In genomic region chr17:57305918-57306317, GRCh38 we compare ENCODE assay signal across 26 cellular contexts. TPM values are rescaled to one million over a fixed set of nuclear protein-coding genes. Genes with fewer than 3 reads are reported as not detected.
DNase-seq lines count a peak whose midpoint lies in the region; ATAC-seq, FAIRE-seq and TF ChIP-seq lines count a peak whose summit lies in the region.
"Had no signal": no experiment of that assay in that cellular context is flagged by ENCODE, and none has a peak within 500 bp of the region (broad histone marks: within the 10 kb centered on the region; RNA-seq: fewer than 3 reads in every experiment).

No MANE protein-coding gene starts in this region.

- POLR2A ChIA-PET in A549 (lab: Yijun Ruan, JAX), result no interaction called here

- no peak for DNase-seq in A549 (ENCODE audit: low read depth in 1 of 2, low spot score in 1 of 2)
- DNase-seq in ELR (ENCODE audit: low read depth), result peak; percentile 58
- DNase-seq in T1000 (lab: John Stamatoyannopoulos, UW), result peak; percentile 75
- DNase-seq in iris pigment epithelial cell (ENCODE audit: low read depth), result peak; percentile 25
- no peak for DNase-seq in UCSD-AML1 (lab: John Stamatoyannopoulos, UW; ENCODE audit: unreplicated experiment)
- no peak for DNase-seq in stimulated activated CD4-positive, alpha-beta T cell treated with anti-CD3 and anti-CD28 coated beads, Interleukin-15, amount 100 ng/mL, for 24 hours
- DNase-seq in erythroblast (lab: John Stamatoyannopoulos, UW), result no peak
- DNase-seq: activated CD4-positive, alpha-beta T cell treated with anti-CD3 and anti-CD28 coated beads for 36 hours; activated CD8-positive, alpha-beta memory T cell treated with anti-CD3 and anti-CD28 coated beads for 24 hours; activated naive CD4-positive, alpha-beta T cell; activated T-cell treated with anti-CD3 and anti-CD28 coated beads, Interleukin-2, amount 50 U/mL, for 1 hour; body of pancreas; DMS79; islet precursor cell; left ventricle myocardium superior; naive thymus-derived CD8-positive, alpha-beta T cell; NCI-H1417; NCI-H2081 treated with DMSO at 0.1 percent for 48 hours; NCI-H446 treated with DMSO at 0.1 percent for 48 hours; stimulated activated CD4-positive, alpha-beta T cell treated with anti-CD3 and anti-CD28 coated beads, Interleukin-2, amount 100 ng/mL, for 24 hours; T-helper 2 cell; transverse colon had no signal

- ATAC-seq in A549 (peak; percentile 37 to 69; a peak in 4 of 6 replicates), GM21515 (IDR thresholded peaks at IDR 0.05; ENCODE audit: unreplicated experiment) (no peak)
- ATAC-seq: activated CD4-positive, alpha-beta T cell treated with anti-CD3 and anti-CD28 coated beads for 36 hours; body of pancreas; left ventricle myocardium superior; naive thymus-derived CD8-positive, alpha-beta T cell; SK-N-SH treated with all-trans-retinoic acid at 6 μM for 48 hours had no signal

- WGBS in A549 (ENCODE audit: missing lambda C conversion rate), result 56% methylated on average over 2 of the region's 2 CpGs

- TF ChIP-seq EP300 in A549 (IDR thresholded peaks at IDR 0.05), result no peak

- TF ChIP-seq POLR2A in A549 (IDR thresholded peaks at IDR 0.05; ENCODE audit: low read length) (no peak), erythroblast (IDR thresholded peaks at IDR 0.05; ENCODE audit: low read length) (no peak)

- H3K4me3 ChIP-seq in A549, result no peak overlapping the region
- H3K4me3 ChIP-seq: body of pancreas, skin epidermis, transverse colon had no signal

- H3K4me1 ChIP-seq in A549, result peaks cover 26% of the 10 kb centered on the region
- H3K4me1 ChIP-seq: body of pancreas had no signal

- no peak overlapping the region for H3K4me2 ChIP-seq in A549

- TF ChIP-seq CTCF in A549 (IDR thresholded peaks at IDR 0.05), result no peak

- no peak for TF ChIP-seq RAD21 in A549 (conservative IDR thresholded peaks at IDR 0.05 in 1 of 2, IDR thresholded peaks at IDR 0.05 in 1 of 2)

- peak overlapping the region in 1 of 2 experiments; percentile 27; a peak in 2 of 6 replicates for H3K27ac ChIP-seq in A549
- H3K27ac ChIP-seq: body of pancreas, skin epidermis, transverse colon had no signal

- H3K9me3 ChIP-seq in A549, result no peaks in the 10 kb centered on the region
- H3K9me3 ChIP-seq: body of pancreas, transverse colon had no signal

- no peak for FAIRE-seq in A549 (lab: Jason Lieb, UNC)
- FAIRE-seq: A204.1 had no signal

- CTCF ChIA-PET in A549 (lab: Yijun Ruan, JAX), result interaction anchor here (1.9 kb wide), 1 partner anchor 62 kb away, joined by 8 read pairs; no protein-coding TSS in a partner anchor

TF ChIP-seq in A549, 52 proteins besides CTCF, POLR2A, EP300 and RAD21:
- TF ChIP-seq POLR2AphosphoS2 (conservative IDR thresholded peaks at IDR 0.05; ENCODE audit: low read length) (no peak), CBX8 (IDR thresholded peaks at IDR 0.05) (no peak), RFX5 (IDR thresholded peaks at IDR 0.05) (no peak), KDM1A (IDR thresholded peaks at IDR 0.05; ENCODE audit: low read depth) (no peak)

RNA-seq across cellular contexts. Expression of gene MSI2, which starts 49.6 kb away (rescaled TPM):
- polyA plus RNA-seq in A549 (2011; rRNA removed) (44.4 and 47.5 TPM in 2 replicates), A549 (2017; fragmentation: RNase III; extraction: RNeasy Plus Mini Kit Qiagen cat#74134 plus additional on column Dnase treatment) (40.9 to 45.4 TPM (median 43.6 TPM) in 3 replicates)
- 28.1 and 30.1 TPM in 2 replicates for polyA plus RNA-seq in A549 (2012; cell fraction: cytosol; rRNA removed)
- 24.4 and 31.1 TPM in 2 replicates for polyA plus RNA-seq in A549 (2012; cell fraction: nucleus; rRNA removed)
- 66.7 and 75.6 TPM in 2 replicates for polyA minus RNA-seq in A549 (2011; rRNA and poly(A)+ RNA removed)

Comparison
In these comparisons a context has a peak if more than half of its experiments do, and no peak if none do; other contexts are left out.
1. DNase-seq: peak in ELR (single experiment), T1000 (single experiment) and iris pigment epithelial cell (single experiment); none in A549 (0 of 2), UCSD-AML1 (single experiment), stimulated activated CD4-positive, alpha-beta T cell treated with anti-CD3 and anti-CD28 coated beads, Interleukin-15, amount 100 ng/mL, for 24 hours (single experiment) and erythroblast (0 of 2).